20 cellular contexts compared by ENCODE assay signal in genomic region chr11:20544536-20545237, GRCh38. TPM values are rescaled to one million over a fixed set of nuclear protein-coding genes. Genes with fewer than 3 reads are reported as not detected.
DNase-seq lines count a peak whose midpoint lies in the region; ATAC-seq and TF ChIP-seq lines count a peak whose summit lies in the region.
"Had no signal": no experiment of that assay in that cellular context is flagged by ENCODE, and none has a peak within 500 bp of the region (broad histone marks: within the 10 kb centered on the region; RNA-seq: fewer than 3 reads in every experiment).

No MANE protein-coding gene starts in this region.

- no peak overlapping the region for H3K27ac ChIP-seq in GM23338 (ENCODE audit: low read depth)
- H3K27ac ChIP-seq in endodermal cell (ENCODE audit: low read depth, low read length): no peak overlapping the region
- no peak overlapping the region for H3K27ac ChIP-seq in mesendoderm (ENCODE audit: low read depth, low read length)
- H3K27ac ChIP-seq: A549, Peyer's patch had no signal

- H3K4me1 ChIP-seq in GM23338 (ENCODE audit: insufficient read depth) (peaks cover 6% of the 10 kb centered on the region; the same call in 1 of the 2 replicates), endodermal cell (ENCODE audit: control insufficient read depth, insufficient read depth, low read length) (peaks cover 12% of the 10 kb centered on the region), mesendoderm (ENCODE audit: control insufficient read depth, low read depth, low read length) (peaks cover 9% of the 10 kb centered on the region)
- H3K4me1 ChIP-seq: A549, Caco-2, Peyer's patch had no signal

- H3K4me1 Mint-ChIP-seq in GM23338 (peaks cover 18% of the 10 kb centered on the region), endodermal cell (peaks cover 34% of the 10 kb centered on the region)

- no peaks in the 10 kb centered on the region for H4K20me1 ChIP-seq in GM23338 (replicated peaks; ENCODE audit: insufficient read depth)

- no peak overlapping the region for H4K8ac ChIP-seq in mesendoderm (ENCODE audit: low read depth, low read length)

- no peak overlapping the region for H4K5ac ChIP-seq in mesendoderm (ENCODE audit: low read length)

- H3K27me3 ChIP-seq in GM23338 (ENCODE audit: insufficient read depth): no peaks in the 10 kb centered on the region
- H3K27me3 ChIP-seq in endodermal cell (ENCODE audit: control insufficient read depth, insufficient read depth, low read length, poor library complexity, severe bottlenecking): no peaks in the 10 kb centered on the region
- H3K27me3 ChIP-seq in mesendoderm (ENCODE audit: insufficient read depth, low read length, poor library complexity): no peaks in the 10 kb centered on the region
- H3K27me3 ChIP-seq: MG63, Peyer's patch had no signal

- no peak overlapping the region for H2BK5ac ChIP-seq in mesendoderm (ENCODE audit: low read length)

- H3K27ac Mint-ChIP-seq in GM23338 (peak overlapping the region; percentile 3; the same call in 1 of the 2 replicates), endodermal cell (peak overlapping the region; percentile 53)
- H3K27ac Mint-ChIP-seq: CD4-positive, alpha-beta T cell had no signal

- no peaks in the 10 kb centered on the region for H3K36me3 ChIP-seq in GM23338 (ENCODE audit: insufficient read depth)
- H3K36me3 ChIP-seq in endodermal cell (ENCODE audit: control insufficient read depth, insufficient read depth, low read length): no peaks in the 10 kb centered on the region
- H3K36me3 ChIP-seq in mesendoderm (ENCODE audit: control insufficient read depth, insufficient read depth, low read length): no peaks in the 10 kb centered on the region
- H3K36me3 ChIP-seq: MG63, Peyer's patch had no signal

- H3K23ac ChIP-seq in mesendoderm (ENCODE audit: low read length): no peak overlapping the region

- H3F3A ChIP-seq in GM23338 (replicated peaks; ENCODE audit: low read depth): no peaks in the 10 kb centered on the region

- H3K36me3 Mint-ChIP-seq in GM23338 (ENCODE audit: low read depth) (0 out of 3 replicates have a peak, but pooled peaks cover 2% of the 10 kb centered on the region), endodermal cell (ENCODE audit: low read depth) (no peaks in the 10 kb centered on the region)

- H3K79me1 ChIP-seq in mesendoderm (ENCODE audit: low read length): no peaks in the 10 kb centered on the region

- no peaks in the 10 kb centered on the region for H3K9me2 ChIP-seq in GM23338 (ENCODE audit: insufficient read depth)

- TF ChIP-seq CTCF in GM23338 (conservative IDR thresholded peaks at IDR 0.05; ENCODE audit: low read depth in 2 of 2): no peak
- TF ChIP-seq CTCF in endodermal cell (conservative IDR thresholded peaks at IDR 0.05): no peak

- no peak overlapping the region for H2AK5ac ChIP-seq in mesendoderm (ENCODE audit: low read length)

- H3K18ac ChIP-seq in mesendoderm (ENCODE audit: low read length): no peak overlapping the region

- H2BK15ac ChIP-seq in mesendoderm (replicated peaks; ENCODE audit: low read depth): no peak overlapping the region

- H3K9me3 Mint-ChIP-seq in GM23338: peaks cover 3% of the 10 kb centered on the region; the same call in 1 of the 3 replicates
- peaks cover 23% of the 10 kb centered on the region for H3K9me3 Mint-ChIP-seq in endodermal cell
- H3K9me3 Mint-ChIP-seq: CD4-positive, alpha-beta T cell had no signal

- no peaks in the 10 kb centered on the region for H3K79me2 ChIP-seq in GM23338 (replicated peaks; ENCODE audit: insufficient read depth)
- H3K79me2 ChIP-seq in mesendoderm (ENCODE audit: control insufficient read depth, insufficient read depth, low read length): no peaks in the 10 kb centered on the region

- H3K56ac ChIP-seq in mesendoderm (ENCODE audit: low read length): peak overlapping the region; percentile 15

- H3K9ac ChIP-seq in endodermal cell (ENCODE audit: extremely low read depth, low read length, poor library complexity, severe bottlenecking) (no peak overlapping the region), mesendoderm (ENCODE audit: low read length) (no peak overlapping the region)

- H2AFZ ChIP-seq in GM23338: peak overlapping the region; percentile 57

- DNase-seq in GM23338 (ENCODE audit: low spot score): peak; percentile 57
- DNase-seq in NCI-H146 (lab: John Stamatoyannopoulos, UW): peak; percentile 84
- peak; percentile 83 for DNase-seq in endodermal cell
- DNase-seq in mesendoderm: peak; percentile 78
- DNase-seq in globus pallidus (ENCODE audit: low spot score): no peak
- DNase-seq in GDM1 (lab: John Stamatoyannopoulos, UW): no peak
- DNase-seq: Caco-2; CD4-positive, alpha-beta T cell; HCEC 1CT; Kasumi-1; MG63; NCI-H1048; NCI-H187; Peyer's patch had no signal

- peaks cover 13% of the 10 kb centered on the region for H3K9me3 ChIP-seq in endodermal cell (ENCODE audit: control insufficient read depth, low read length)
- H3K9me3 ChIP-seq: A549, Caco-2, MG63, Peyer's patch had no signal

- H3K27me3 Mint-ChIP-seq in GM23338 (ENCODE audit: insufficient read depth, low read depth, poor library complexity): peaks cover 4% of the 10 kb centered on the region
- H3K27me3 Mint-ChIP-seq in endodermal cell (ENCODE audit: insufficient read depth): no peaks in the 10 kb centered on the region
- H3K27me3 Mint-ChIP-seq: CD4-positive, alpha-beta T cell had no signal

- WGBS in endodermal cell (ENCODE audit: insufficient coverage in 1 of 2, insufficient read length in 1 of 2), 2 experiments: 40 to 41% methylated on average over 6 to 9 of the region's 9 CpGs
- WGBS in mesendoderm (ENCODE audit: extremely low coverage, insufficient coverage, low lambda C conversion rate): no CpG with 5 or more reads among the region's 9 CpGs

- ATAC-seq in GM23338 (peak; percentile 97), GM21423 (IDR thresholded peaks at IDR 0.05; ENCODE audit: unreplicated experiment) (no peak), HG02759 (IDR thresholded peaks at IDR 0.05; ENCODE audit: unreplicated experiment) (no peak)
- ATAC-seq: Right ventricle myocardium inferior had no signal

- H3K4me3 ChIP-seq in GM23338 (no peak overlapping the region), endodermal cell (ENCODE audit: low read length) (peak overlapping the region; percentile 31), mesendoderm (ENCODE audit: low read length) (no peak overlapping the region)
- H3K4me3 ChIP-seq: A549, MG63, Peyer's patch had no signal

- no peak overlapping the region for H3K4ac ChIP-seq in mesendoderm (ENCODE audit: low read depth, low read length)

- H3K4me2 ChIP-seq in GM23338: 0 out of 2 replicates have a peak overlapping the region, but pooled peaks have one; percentile 44
- no peak overlapping the region for H3K4me2 ChIP-seq in mesendoderm (ENCODE audit: low read length)
- H3K4me2 ChIP-seq: A549 had no signal

- no peak overlapping the region; the same call in 2 of the 3 replicates for H3K4me3 Mint-ChIP-seq in GM23338
- no peak overlapping the region for H3K4me3 Mint-ChIP-seq in endodermal cell
- H3K4me3 Mint-ChIP-seq: CD4-positive, alpha-beta T cell had no signal

- H2BK120ac ChIP-seq in mesendoderm (ENCODE audit: low read depth, low read length): no peak overlapping the region

TF ChIP-seq in GM23338, 12 proteins besides CTCF, POLR2A, EP300 and RAD21 (continues in another document):
- TF ChIP-seq POLR2AphosphoS5 (IDR thresholded peaks at IDR 0.05; ENCODE audit: low read depth) (no peak), NANOG (IDR thresholded peaks at IDR 0.05; ENCODE audit: borderline replicate concordance) (no peak), EZH2 (IDR thresholded peaks at IDR 0.05; ENCODE audit: low read depth, unreplicated experiment) (no peak), CREB1 (CRISPR knock-in tag; IDR thresholded peaks at IDR 0.05; ENCODE audit: low read depth) (no peak), REST (IDR thresholded peaks at IDR 0.05; ENCODE audit: unreplicated experiment) (no peak), STAT1 (IDR thresholded peaks at IDR 0.05; ENCODE audit: unreplicated experiment) (no peak)

RNA-seq across cellular contexts. Expression of gene SLC6A5, which starts 54.7 kb away (rescaled TPM):
- not detected in 2 replicates for total RNA-seq in GM23338 (2014; rRNA removed; shearing (Covaris generic))
- polyA plus RNA-seq in GM23338 (2016; fragmentation: Nextera tagmentation; extraction: Ambion mirVana): not detected in 2 replicates
- total RNA-seq in endodermal cell: not detected
- 1.1 TPM for polyA plus RNA-seq in endodermal cell (2013, experiment 1 of 2)
- 0.91 TPM for polyA plus RNA-seq in endodermal cell (2013, experiment 2 of 2)
- polyA plus RNA-seq in mesendoderm (2013, experiment 1 of 2): 0.03 TPM
- polyA plus RNA-seq in mesendoderm (2013, experiment 2 of 2): not detected
- total RNA-seq: Caco-2; CD4-positive, alpha-beta T cell; Peyer's patch; Right ventricle myocardium inferior; SK-MEL-5 had no signal
- polyA plus RNA-seq: A549, BJ had no signal

Comparison
In these comparisons a context has a peak if more than half of its experiments do, and no peak if none do; other contexts are left out.
1. DNase-seq: peak in GM23338 (single experiment), NCI-H146 (single experiment), endodermal cell (single experiment) and mesendoderm (single experiment); none in globus pallidus (single experiment) and GDM1 (single experiment).